In the genomic region with DNA sequence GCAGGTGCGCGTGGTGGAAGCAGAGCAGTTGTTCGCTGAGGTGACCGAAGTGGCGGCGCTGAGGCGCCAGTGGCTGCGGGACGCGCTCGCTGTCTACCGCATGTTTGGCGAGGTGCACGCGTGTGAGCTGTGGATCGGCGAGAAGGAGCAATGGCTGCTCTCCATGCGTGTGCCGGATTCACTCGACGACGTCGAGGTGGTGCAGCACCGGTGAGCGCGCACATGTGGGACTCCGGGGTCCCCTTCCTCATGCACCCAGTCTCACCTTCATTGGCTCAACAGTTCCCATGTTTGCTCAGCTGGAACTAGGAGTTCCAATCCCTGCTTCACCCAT, we compare ENCODE assay signal across 16 cellular contexts.
"Had no signal": no experiment of that assay in that cellular context is flagged by ENCODE, and none has a peak within 500 bp of the region (broad histone marks: within the 10 kb centered on the region; RNA-seq: fewer than 3 reads in every experiment).

No MANE protein-coding gene starts in this region.

- DNase-seq: activated CD4-positive, alpha-beta T cell treated with anti-CD3 and anti-CD28 coated beads, Interleukin-2, amount 50 U/mL, for 48 hours; activated gamma-delta T cell treated with Interleukin-2 at 50 U/mL for 16 hours; effector memory CD8-positive, alpha-beta T cell; gastrocnemius medialis; lower lobe of right lung; midbrain; naive B cell; right lobe of liver; stimulated activated CD4-positive, alpha-beta T cell treated with anti-CD3 and anti-CD28 coated beads, Interleukin-4, amount 100 ng/mL, for 1 hour; stimulated activated CD8-positive, alpha-beta memory T cell treated with anti-CD3 and anti-CD28 coated beads, Interleukin-4, amount 100 ng/mL, for 48 hours had no signal

- H3K4me3 Mint-ChIP-seq: central memory CD8-positive, alpha-beta T cell; dendritic cell treated with granulocyte-macrophage colony-stimulating factor and Interleukin-4, amounts not matched to agents 40 ng/mL and 50 ng/mL, for 4 days; effector memory CD8-positive, alpha-beta T cell had no signal

- H3K4me1 Mint-ChIP-seq: central memory CD8-positive, alpha-beta T cell had no signal

- H3K4me1 ChIP-seq: gastrocnemius medialis, lower lobe of right lung had no signal

- H3K9me3 ChIP-seq: gastrocnemius medialis, lower lobe of right lung, prostate gland, right lobe of liver, stomach had no signal

- H3K4me3 ChIP-seq: lower lobe of right lung, right lobe of liver had no signal

- H3K36me3 ChIP-seq: gastrocnemius medialis, lower lobe of right lung, prostate gland, right lobe of liver, stomach had no signal

- ATAC-seq: activated CD4-positive, CD25-positive, alpha-beta regulatory T cell treated with anti-CD3 and anti-CD28 coated beads, Interleukin-2, amount 50 U/mL, for 24 hours; effector memory CD8-positive, alpha-beta T cell had no signal

- H3K27ac Mint-ChIP-seq: dendritic cell treated with granulocyte-macrophage colony-stimulating factor and Interleukin-4, amounts not matched to agents 40 ng/mL and 50 ng/mL, for 4 days; effector memory CD8-positive, alpha-beta T cell had no signal

- H3K9me3 Mint-ChIP-seq: central memory CD8-positive, alpha-beta T cell; dendritic cell treated with granulocyte-macrophage colony-stimulating factor and Interleukin-4, amounts not matched to agents 40 ng/mL and 50 ng/mL, for 4 days; effector memory CD8-positive, alpha-beta T cell had no signal

- H3K27ac ChIP-seq: epithelial cell of prostate, gastrocnemius medialis, lower lobe of right lung, prostate gland, right lobe of liver, stomach had no signal
